Comparison of ENCODE assay signal across 14 cellular contexts in genomic region chr16:82146957-82147356, GRCh38.
"Had no signal": no experiment of that assay in that cellular context is flagged by ENCODE, and none has a peak within 500 bp of the region (broad histone marks: within the 10 kb centered on the region; RNA-seq: fewer than 3 reads in every experiment).

No MANE protein-coding gene starts in this region.

- FAIRE-seq: endometrium, kidney had no signal

- H3K4me3 ChIP-seq: esophagus muscularis mucosa, heart left ventricle, transverse colon had no signal

- H3K27ac Mint-ChIP-seq: activated CD8-positive, alpha-beta memory T cell treated with anti-CD3 and anti-CD28 coated beads, Interleukin-2, amount 10 ng/mL, durations not matched to agents 7 days and 5 days; activated T-cell treated with anti-CD3 and anti-CD28 coated beads, Interleukin-2, amount 50 U/mL, for 24 hours; mesothelial cell of epicardium; stimulated activated memory B cell treated with anti-CD40 and anti-IgM and Interleukin-4, amounts not matched to agents 10 μg/mL and 1 μg/mL and 100 μg/mL, for 72 hours had no signal

- H3K4me3 Mint-ChIP-seq: activated CD8-positive, alpha-beta memory T cell treated with anti-CD3 and anti-CD28 coated beads, Interleukin-2, amount 10 ng/mL, durations not matched to agents 7 days and 5 days; activated naive CD4-positive, alpha-beta T cell treated with anti-CD3 and anti-CD28 coated beads, Interleukin-2, amount 50 U/mL, for 24 hours; activated T-cell treated with anti-CD3 and anti-CD28 coated beads, Interleukin-2, amount 50 U/mL, for 24 hours; mesothelial cell of epicardium; stimulated activated memory B cell treated with anti-CD40 and anti-IgM and Interleukin-4, amounts not matched to agents 10 μg/mL and 1 μg/mL and 100 μg/mL, for 72 hours had no signal

- H3K27me3 ChIP-seq: esophagus muscularis mucosa, heart left ventricle, transverse colon had no signal

- H3K9me3 ChIP-seq: esophagus muscularis mucosa, heart left ventricle, transverse colon had no signal

- ATAC-seq: activated CD4-positive, CD25-positive, alpha-beta regulatory T cell treated with anti-CD3 and anti-CD28 coated beads, Interleukin-2, amount 50 U/mL, for 24 hours; activated CD8-positive, alpha-beta memory T cell treated with anti-CD3 and anti-CD28 coated beads, Interleukin-2, amount 10 ng/mL, durations not matched to agents 7 days and 5 days; heart left ventricle; right cardiac atrium; stimulated activated memory B cell treated with anti-CD40 and anti-IgM and Interleukin-4, amounts not matched to agents 10 μg/mL and 1 μg/mL and 100 μg/mL, for 72 hours had no signal

- H3K27me3 Mint-ChIP-seq: activated CD8-positive, alpha-beta memory T cell treated with anti-CD3 and anti-CD28 coated beads, Interleukin-2, amount 10 ng/mL, durations not matched to agents 7 days and 5 days; activated naive CD4-positive, alpha-beta T cell treated with anti-CD3 and anti-CD28 coated beads, Interleukin-2, amount 50 U/mL, for 24 hours; activated T-cell treated with anti-CD3 and anti-CD28 coated beads, Interleukin-2, amount 50 U/mL, for 24 hours; stimulated activated memory B cell treated with anti-CD40 and anti-IgM and Interleukin-4, amounts not matched to agents 10 μg/mL and 1 μg/mL and 100 μg/mL, for 72 hours had no signal

- H3K9me3 Mint-ChIP-seq: activated naive CD4-positive, alpha-beta T cell treated with anti-CD3 and anti-CD28 coated beads, Interleukin-2, amount 50 U/mL, for 24 hours; activated T-cell treated with anti-CD3 and anti-CD28 coated beads, Interleukin-2, amount 50 U/mL, for 24 hours; stimulated activated memory B cell treated with anti-CD40 and anti-IgM and Interleukin-4, amounts not matched to agents 10 μg/mL and 1 μg/mL and 100 μg/mL, for 72 hours had no signal

- H3K4me1 ChIP-seq: esophagus muscularis mucosa, heart left ventricle had no signal

- H3K4me1 Mint-ChIP-seq: activated CD8-positive, alpha-beta memory T cell treated with anti-CD3 and anti-CD28 coated beads, Interleukin-2, amount 10 ng/mL, durations not matched to agents 7 days and 5 days; mesothelial cell of epicardium; stimulated activated memory B cell treated with anti-CD40 and anti-IgM and Interleukin-4, amounts not matched to agents 10 μg/mL and 1 μg/mL and 100 μg/mL, for 72 hours had no signal

- H3K27ac ChIP-seq: esophagus muscularis mucosa, heart left ventricle, transverse colon had no signal

- DNase-seq: activated CD8-positive, alpha-beta memory T cell treated with anti-CD3 and anti-CD28 coated beads, Interleukin-2, amount 10 ng/mL, durations not matched to agents 7 days and 5 days; activated effector memory CD4-positive, alpha-beta T cell treated with Interleukin-2 at 50 U/mL for 16 hours; activated T-cell treated with anti-CD3 and anti-CD28 coated beads, Interleukin-2, amount 50 U/mL, for 24 hours; heart left ventricle; kidney; right cardiac atrium; stimulated activated CD4-positive, alpha-beta T cell treated with anti-CD3 and anti-CD28 coated beads, Interleukin-1b, Interleukin-23, amount 100 ng/mL, for 48 hours; transverse colon had no signal
